Comparison of ENCODE assay signal across 1 cellular context in the genomic region with DNA sequence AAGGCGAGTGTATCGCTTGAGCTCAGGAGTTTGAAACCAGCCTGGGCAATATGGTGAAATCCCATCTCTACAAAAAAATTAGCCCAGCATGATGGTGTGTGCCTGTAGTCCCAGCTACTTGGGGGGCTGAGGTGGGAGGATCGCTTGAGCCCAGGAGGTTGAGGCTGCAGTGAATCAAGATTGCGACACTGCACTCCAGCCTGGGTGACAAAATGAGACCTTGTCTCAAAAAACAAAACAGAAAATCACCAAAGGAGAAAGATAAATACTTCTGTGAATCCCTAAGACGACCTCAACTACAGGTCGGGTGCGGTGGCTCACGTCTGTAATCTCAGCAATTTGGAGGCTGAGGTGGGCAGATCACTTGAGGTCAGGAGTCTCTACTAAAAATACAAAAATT. TPM values are rescaled to one million over a fixed set of nuclear protein-coding genes. Genes with fewer than 3 reads are reported as not detected.
"Had no signal": no experiment of that assay in that cellular context is flagged by ENCODE, and none has a peak within 500 bp of the region (broad histone marks: within the 10 kb centered on the region; RNA-seq: fewer than 3 reads in every experiment).

No MANE protein-coding gene starts in this region.

RNA-seq across cellular contexts. Expression of a gene that starts 21.4 kb away (rescaled TPM):
- polyA plus RNA-seq: naive thymus-derived CD8-positive, alpha-beta T cell had no signal
